Comparison of ENCODE assay signal across 2 cellular contexts in the genomic region with DNA sequence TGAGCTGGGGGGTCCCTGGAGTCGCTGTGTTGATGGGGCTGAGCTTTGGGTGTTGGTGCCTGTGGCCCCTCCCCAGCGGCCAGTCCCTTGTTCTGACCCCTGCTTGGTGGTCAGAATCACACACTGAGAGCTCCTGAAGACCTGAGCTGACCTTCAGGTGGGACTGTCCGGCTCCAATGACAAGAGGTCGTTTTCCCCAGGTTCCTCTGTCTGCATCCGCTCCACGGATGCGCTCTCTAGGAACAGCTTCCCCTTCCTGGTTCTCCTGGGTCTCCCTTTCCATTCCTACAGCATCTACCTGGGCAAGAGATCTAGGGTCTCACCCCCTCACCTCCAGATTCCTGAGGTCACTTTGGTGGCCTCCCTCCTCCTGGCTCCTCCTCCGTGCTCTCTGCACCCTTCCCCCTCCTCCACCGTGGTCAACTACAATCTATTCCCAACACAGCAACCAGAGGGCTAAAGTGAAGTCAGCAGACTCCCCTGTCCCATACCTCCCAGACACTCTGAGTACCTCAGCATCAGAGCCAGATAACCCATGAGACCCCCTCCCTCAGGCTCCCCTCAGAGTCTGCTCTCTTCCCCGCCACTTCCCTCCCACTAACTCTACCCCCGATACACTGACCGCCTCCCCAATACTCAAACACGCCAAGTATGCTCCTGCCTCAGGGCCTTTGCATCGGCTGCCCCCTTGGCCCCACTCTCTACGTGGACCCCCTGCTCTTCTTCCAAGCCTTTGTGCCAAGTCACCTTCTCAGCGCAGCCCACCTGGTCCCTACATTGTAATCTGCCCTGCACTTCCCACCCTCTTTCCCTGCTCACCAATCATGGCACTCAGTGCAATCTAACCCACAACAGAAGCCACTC.
TF ChIP-seq lines count a peak whose summit lies in the region.

No MANE protein-coding gene starts in this region.

TF ChIP-seq in HEK293, 187 proteins besides CTCF, POLR2A, EP300 and RAD21:
- no peak for TF ChIP-seq WT1 (tag by site-specific recombination; IDR thresholded peaks at IDR 0.05)
- peak; percentile 92 for TF ChIP-seq ZNF623 (tag by site-specific recombination; IDR thresholded peaks at IDR 0.05)
- TF ChIP-seq SP7 (tag by site-specific recombination; IDR thresholded peaks at IDR 0.05) = no peak

TF ChIP-seq in H1, 55 proteins besides CTCF, POLR2A, EP300 and RAD21:
- TF ChIP-seq KDM1A (IDR thresholded peaks at IDR 0.05; ENCODE audit: borderline replicate concordance, low read length) (peak; percentile 42; the same call in 1 of the 2 replicates), JUND (IDR thresholded peaks at IDR 0.05; ENCODE audit: low read length) (no peak)
